ENCODE assay signal across 1 cellular context in the genomic region with DNA sequence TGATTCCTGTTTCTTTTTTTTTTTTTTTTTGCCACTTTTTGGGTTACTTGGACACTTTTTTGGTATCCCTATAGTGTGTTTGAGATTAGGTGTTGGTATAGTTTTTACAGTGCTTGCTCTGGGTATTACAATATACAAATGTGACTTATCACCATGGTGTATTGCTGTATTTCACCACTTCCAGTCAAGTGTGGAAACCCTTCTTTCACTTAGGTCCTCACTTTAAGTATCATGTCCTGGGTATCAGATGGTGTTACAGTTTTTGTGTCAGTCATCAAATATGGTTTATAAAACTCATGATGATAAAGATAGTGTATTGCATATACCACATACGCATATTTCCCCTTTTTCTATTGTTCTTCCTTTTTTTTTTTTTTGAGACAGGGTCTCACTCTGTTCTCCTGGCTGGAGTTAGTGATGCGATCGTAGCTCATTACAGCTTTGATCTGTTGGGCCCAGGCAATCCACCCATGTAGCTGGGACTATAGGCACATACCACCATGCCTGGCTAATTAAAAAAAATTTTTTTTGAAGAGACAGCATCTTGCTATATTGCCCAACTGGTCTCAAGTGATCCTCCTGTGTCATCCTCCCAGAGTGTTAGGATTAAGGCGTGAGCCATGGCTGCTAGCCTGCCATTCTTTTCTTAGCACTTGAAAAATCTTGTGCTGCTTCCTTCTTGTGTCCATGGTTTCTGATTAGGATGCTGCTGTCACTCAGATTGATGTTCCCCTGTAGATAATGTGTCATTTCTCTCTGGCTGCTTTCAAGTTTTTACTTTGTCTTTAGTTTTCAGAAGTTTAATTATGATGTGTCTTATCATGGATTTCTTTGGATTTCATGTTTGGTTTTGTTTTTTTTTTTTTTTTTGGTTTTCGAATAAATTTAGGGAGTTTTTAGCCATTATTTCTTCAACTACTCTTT.
TF ChIP-seq lines count a peak whose summit lies in the region.

No MANE protein-coding gene starts in this region.

TF ChIP-seq in GM23338, 12 proteins besides CTCF, POLR2A, EP300 and RAD21 (continued from another document):
- TF ChIP-seq, protein P1, sequence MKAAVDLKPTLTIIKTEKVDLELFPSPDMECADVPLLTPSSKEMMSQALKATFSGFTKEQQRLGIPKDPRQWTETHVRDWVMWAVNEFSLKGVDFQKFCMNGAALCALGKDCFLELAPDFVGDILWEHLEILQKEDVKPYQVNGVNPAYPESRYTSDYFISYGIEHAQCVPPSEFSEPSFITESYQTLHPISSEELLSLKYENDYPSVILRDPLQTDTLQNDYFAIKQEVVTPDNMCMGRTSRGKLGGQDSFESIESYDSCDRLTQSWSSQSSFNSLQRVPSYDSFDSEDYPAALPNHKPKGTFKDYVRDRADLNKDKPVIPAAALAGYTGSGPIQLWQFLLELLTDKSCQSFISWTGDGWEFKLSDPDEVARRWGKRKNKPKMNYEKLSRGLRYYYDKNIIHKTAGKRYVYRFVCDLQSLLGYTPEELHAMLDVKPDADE (IDR thresholded peaks at IDR 0.05), result no peak
- TF ChIP-seq ZNF331 (CRISPR knock-in tag; IDR thresholded peaks at IDR 0.05; ENCODE audit: low read depth) (no peak), EZH2phosphoT487 (IDR thresholded peaks at IDR 0.05; ENCODE audit: unreplicated experiment) (no peak), CREB1 (CRISPR knock-in tag; IDR thresholded peaks at IDR 0.05; ENCODE audit: low read depth) (no peak), NANOG (IDR thresholded peaks at IDR 0.05; ENCODE audit: borderline replicate concordance) (no peak), POLR2AphosphoS5 (IDR thresholded peaks at IDR 0.05; ENCODE audit: low read depth) (no peak), ZNF114 (CRISPR knock-in tag; IDR thresholded peaks at IDR 0.05) (no peak)
- TF ChIP-seq, protein P2, sequence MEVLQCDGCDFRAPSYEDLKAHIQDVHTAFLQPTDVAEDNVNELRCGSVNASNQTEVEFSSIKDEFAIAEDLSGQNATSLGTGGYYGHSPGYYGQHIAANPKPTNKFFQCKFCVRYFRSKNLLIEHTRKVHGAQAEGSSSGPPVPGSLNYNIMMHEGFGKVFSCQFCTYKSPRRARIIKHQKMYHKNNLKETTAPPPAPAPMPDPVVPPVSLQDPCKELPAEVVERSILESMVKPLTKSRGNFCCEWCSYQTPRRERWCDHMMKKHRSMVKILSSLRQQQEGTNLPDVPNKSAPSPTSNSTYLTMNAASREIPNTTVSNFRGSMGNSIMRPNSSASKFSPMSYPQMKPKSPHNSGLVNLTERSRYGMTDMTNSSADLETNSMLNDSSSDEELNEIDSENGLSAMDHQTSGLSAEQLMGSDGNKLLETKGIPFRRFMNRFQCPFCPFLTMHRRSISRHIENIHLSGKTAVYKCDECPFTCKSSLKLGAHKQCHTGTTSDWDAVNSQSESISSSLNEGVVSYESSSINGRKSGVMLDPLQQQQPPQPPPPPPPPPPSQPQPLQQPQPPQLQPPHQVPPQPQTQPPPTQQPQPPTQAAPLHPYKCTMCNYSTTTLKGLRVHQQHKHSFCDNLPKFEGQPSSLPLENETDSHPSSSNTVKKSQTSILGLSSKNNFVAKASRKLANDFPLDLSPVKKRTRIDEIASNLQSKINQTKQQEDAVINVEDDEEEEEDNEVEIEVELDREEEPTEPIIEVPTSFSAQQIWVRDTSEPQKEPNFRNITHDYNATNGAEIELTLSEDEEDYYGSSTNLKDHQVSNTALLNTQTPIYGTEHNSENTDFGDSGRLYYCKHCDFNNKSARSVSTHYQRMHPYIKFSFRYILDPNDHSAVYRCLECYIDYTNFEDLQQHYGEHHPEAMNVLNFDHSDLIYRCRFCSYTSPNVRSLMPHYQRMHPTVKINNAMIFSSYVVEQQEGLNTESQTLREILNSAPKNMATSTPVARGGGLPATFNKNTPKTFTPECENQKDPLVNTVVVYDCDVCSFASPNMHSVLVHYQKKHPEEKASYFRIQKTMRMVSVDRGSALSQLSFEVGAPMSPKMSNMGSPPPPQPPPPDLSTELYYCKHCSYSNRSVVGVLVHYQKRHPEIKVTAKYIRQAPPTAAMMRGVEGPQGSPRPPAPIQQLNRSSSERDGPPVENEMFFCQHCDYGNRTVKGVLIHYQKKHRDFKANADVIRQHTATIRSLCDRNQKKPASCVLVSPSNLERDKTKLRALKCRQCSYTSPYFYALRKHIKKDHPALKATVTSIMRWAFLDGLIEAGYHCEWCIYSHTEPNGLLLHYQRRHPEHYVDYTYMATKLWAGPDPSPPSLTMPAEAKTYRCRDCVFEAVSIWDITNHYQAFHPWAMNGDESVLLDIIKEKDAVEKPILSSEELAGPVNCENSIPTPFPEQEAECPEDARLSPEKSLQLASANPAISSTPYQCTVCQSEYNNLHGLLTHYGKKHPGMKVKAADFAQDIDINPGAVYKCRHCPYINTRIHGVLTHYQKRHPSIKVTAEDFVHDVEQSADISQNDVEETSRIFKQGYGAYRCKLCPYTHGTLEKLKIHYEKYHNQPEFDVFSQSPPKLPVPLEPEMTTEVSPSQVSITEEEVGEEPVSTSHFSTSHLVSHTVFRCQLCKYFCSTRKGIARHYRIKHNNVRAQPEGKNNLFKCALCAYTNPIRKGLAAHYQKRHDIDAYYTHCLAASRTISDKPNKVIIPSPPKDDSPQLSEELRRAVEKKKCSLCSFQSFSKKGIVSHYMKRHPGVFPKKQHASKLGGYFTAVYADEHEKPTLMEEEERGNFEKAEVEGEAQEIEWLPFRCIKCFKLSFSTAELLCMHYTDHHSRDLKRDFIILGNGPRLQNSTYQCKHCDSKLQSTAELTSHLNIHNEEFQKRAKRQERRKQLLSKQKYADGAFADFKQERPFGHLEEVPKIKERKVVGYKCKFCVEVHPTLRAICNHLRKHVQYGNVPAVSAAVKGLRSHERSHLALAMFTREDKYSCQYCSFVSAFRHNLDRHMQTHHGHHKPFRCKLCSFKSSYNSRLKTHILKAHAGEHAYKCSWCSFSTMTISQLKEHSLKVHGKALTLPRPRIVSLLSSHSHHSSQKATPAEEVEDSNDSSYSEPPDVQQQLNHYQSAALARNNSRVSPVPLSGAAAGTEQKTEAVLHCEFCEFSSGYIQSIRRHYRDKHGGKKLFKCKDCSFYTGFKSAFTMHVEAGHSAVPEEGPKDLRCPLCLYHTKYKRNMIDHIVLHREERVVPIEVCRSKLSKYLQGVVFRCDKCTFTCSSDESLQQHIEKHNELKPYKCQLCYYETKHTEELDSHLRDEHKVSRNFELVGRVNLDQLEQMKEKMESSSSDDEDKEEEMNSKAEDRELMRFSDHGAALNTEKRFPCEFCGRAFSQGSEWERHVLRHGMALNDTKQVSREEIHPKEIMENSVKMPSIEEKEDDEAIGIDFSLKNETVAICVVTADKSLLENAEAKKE (CRISPR knock-in tag; IDR thresholded peaks at IDR 0.05), result no peak
